25 cellular contexts compared by ENCODE assay signal in the genomic region with DNA sequence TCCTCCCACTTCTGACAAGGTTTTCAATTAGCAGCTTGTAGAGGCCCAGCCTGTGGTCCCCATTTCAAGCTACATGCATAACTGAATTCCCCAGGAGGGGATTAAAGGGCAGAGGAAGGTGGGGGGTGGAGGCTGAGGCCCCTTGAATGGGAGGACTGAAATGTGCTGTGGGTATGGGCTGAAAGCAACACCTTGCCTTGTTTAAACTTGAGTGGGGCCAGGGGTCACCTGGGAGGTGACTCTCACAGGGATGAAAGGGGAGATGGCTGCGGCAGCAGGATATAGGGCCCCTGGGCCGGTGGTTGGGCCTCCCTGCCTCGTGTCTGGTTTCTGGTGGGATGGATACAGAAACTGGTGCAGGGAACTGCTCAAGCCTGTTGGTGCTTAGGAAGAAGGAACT.
"Had no signal": no experiment of that assay in that cellular context is flagged by ENCODE, and none has a peak within 500 bp of the region (broad histone marks: within the 10 kb centered on the region; RNA-seq: fewer than 3 reads in every experiment).

No MANE protein-coding gene starts in this region.

- H3K4me1 Mint-ChIP-seq: activated CD4-positive, alpha-beta T cell treated with anti-CD3 and anti-CD28 coated beads, Interleukin-2, amount 10 ng/mL, durations not matched to agents 7 days and 5 days; activated CD8-positive, alpha-beta memory T cell treated with anti-CD3 and anti-CD28 coated beads, Interleukin-2, amount 10 ng/mL, durations not matched to agents 7 days and 5 days; naive thymus-derived CD8-positive, alpha-beta T cell had no signal

- H3K9me3 Mint-ChIP-seq: activated CD4-positive, alpha-beta T cell treated with anti-CD3 and anti-CD28 coated beads, Interleukin-2, amount 10 ng/mL, durations not matched to agents 7 days and 5 days; activated T-helper 2 cell treated with anti-CD3 and anti-CD28 coated beads, Interferon-gamma antibody, Interleukin-2, Interleukin-4, amounts not matched to agents 10 μg/mL and 5 μg/mL and 100 μg/mL, durations not matched to agents 14 hours and 24 hours and 36 hours; effector memory CD8-positive, alpha-beta T cell; naive thymus-derived CD8-positive, alpha-beta T cell; WTC11 had no signal

- H3K27me3 ChIP-seq: body of pancreas, gastroesophageal sphincter, hepatocyte, spleen, testis, transverse colon, vagina had no signal

- H3K27ac ChIP-seq: body of pancreas, gastroesophageal sphincter, hepatocyte, spleen, testis, vagina had no signal

- H3K9me3 ChIP-seq: body of pancreas, gastroesophageal sphincter, spleen, testis, transverse colon, vagina had no signal

- H3K36me3 ChIP-seq: gastroesophageal sphincter, spleen, transverse colon, vagina had no signal

- ATAC-seq: activated CD8-positive, alpha-beta memory T cell treated with anti-CD3 and anti-CD28 coated beads, Interleukin-2, amount 10 ng/mL, durations not matched to agents 7 days and 5 days; activated CD8-positive, alpha-beta T cell treated with anti-CD3 and anti-CD28 coated beads, Interleukin-2, amount 10 ng/mL, durations not matched to agents 7 days and 5 days; body of pancreas; effector memory CD8-positive, alpha-beta T cell; gastroesophageal sphincter; left ventricle myocardium superior; naive thymus-derived CD8-positive, alpha-beta T cell; right cardiac atrium; WTC11 had no signal

- H3K36me3 Mint-ChIP-seq: activated CD8-positive, alpha-beta memory T cell treated with anti-CD3 and anti-CD28 coated beads, Interleukin-2, amount 10 ng/mL, durations not matched to agents 7 days and 5 days; activated naive CD8-positive, alpha-beta T cell; naive thymus-derived CD8-positive, alpha-beta T cell; WTC11 had no signal

- H3K79me2 ChIP-seq: hepatocyte had no signal

- H3K4me1 ChIP-seq: spleen, testis had no signal

- H3K4me3 ChIP-seq: body of pancreas, gastroesophageal sphincter, hepatocyte, spleen, testis, transverse colon, vagina had no signal

- DNase-seq: activated CD4-positive, alpha-beta T cell treated with anti-CD3 and anti-CD28 coated beads for 1 hour; activated CD4-positive, alpha-beta T cell treated with anti-CD3 and anti-CD28 coated beads, Interleukin-2, amount 10 ng/mL, durations not matched to agents 7 days and 5 days; activated CD8-positive, alpha-beta memory T cell treated with anti-CD3 and anti-CD28 coated beads, Interleukin-2, amount 10 ng/mL, durations not matched to agents 7 days and 5 days; activated CD8-positive, alpha-beta T cell treated with anti-CD3 and anti-CD28 coated beads, Interleukin-2, amount 10 ng/mL, durations not matched to agents 7 days and 5 days; activated T-cell treated with anti-CD3 and anti-CD28 coated beads, Interleukin-2, amount 50 U/mL, for 48 hours; anterior cingulate cortex; body of pancreas; cortex of kidney; effector memory CD8-positive, alpha-beta T cell; left ventricle myocardium superior; midbrain; naive thymus-derived CD8-positive, alpha-beta T cell; posterior cingulate gyrus; right cardiac atrium; spleen; stimulated activated naive CD4-positive, alpha-beta T cell; T-helper 2 cell; testis; transverse colon had no signal

- H3K4me2 ChIP-seq: hepatocyte had no signal

- H2AFZ ChIP-seq: hepatocyte had no signal

- H3K27ac Mint-ChIP-seq: activated CD4-positive, alpha-beta T cell treated with anti-CD3 and anti-CD28 coated beads, Interleukin-2, amount 10 ng/mL, durations not matched to agents 7 days and 5 days; activated CD8-positive, alpha-beta memory T cell treated with anti-CD3 and anti-CD28 coated beads, Interleukin-2, amount 10 ng/mL, durations not matched to agents 7 days and 5 days; activated CD8-positive, alpha-beta T cell treated with anti-CD3 and anti-CD28 coated beads, Interleukin-2, amount 10 ng/mL, durations not matched to agents 7 days and 5 days; activated naive CD8-positive, alpha-beta T cell; activated T-helper 2 cell treated with anti-CD3 and anti-CD28 coated beads, Interferon-gamma antibody, Interleukin-2, Interleukin-4, amounts not matched to agents 10 μg/mL and 5 μg/mL and 100 μg/mL, durations not matched to agents 14 hours and 24 hours and 36 hours; effector memory CD8-positive, alpha-beta T cell; naive thymus-derived CD8-positive, alpha-beta T cell; WTC11 had no signal

- H3K4me3 Mint-ChIP-seq: activated CD4-positive, alpha-beta T cell treated with anti-CD3 and anti-CD28 coated beads, Interleukin-2, amount 10 ng/mL, durations not matched to agents 7 days and 5 days; activated CD8-positive, alpha-beta memory T cell treated with anti-CD3 and anti-CD28 coated beads, Interleukin-2, amount 10 ng/mL, durations not matched to agents 7 days and 5 days; activated CD8-positive, alpha-beta T cell treated with anti-CD3 and anti-CD28 coated beads, Interleukin-2, amount 10 ng/mL, durations not matched to agents 7 days and 5 days; activated naive CD8-positive, alpha-beta T cell; effector memory CD8-positive, alpha-beta T cell; naive thymus-derived CD8-positive, alpha-beta T cell; WTC11 had no signal
